In the genomic region with DNA sequence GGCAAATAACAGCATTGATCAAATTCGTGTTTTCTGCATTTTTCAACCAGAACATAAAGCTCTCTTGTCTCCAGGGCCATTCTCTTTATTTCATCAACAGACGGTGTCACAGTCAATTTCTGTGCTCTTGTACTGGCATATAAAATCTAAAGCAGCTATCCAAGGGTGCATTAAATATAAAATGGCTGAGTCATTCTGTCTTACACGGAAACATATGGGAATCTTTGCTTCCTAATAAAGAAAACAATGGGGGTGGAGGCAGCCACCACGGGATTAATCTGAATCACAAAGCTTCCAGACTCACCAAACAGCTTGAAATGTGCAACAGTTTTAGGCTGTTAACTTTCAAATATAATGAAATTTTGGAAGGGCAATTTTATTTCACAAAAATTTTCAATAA, we compare ENCODE assay signal across 15 cellular contexts.
DNase-seq lines count a peak whose midpoint lies in the region; ATAC-seq and TF ChIP-seq lines count a peak whose summit lies in the region.
"Had no signal": no experiment of that assay in that cellular context is flagged by ENCODE, and none has a peak within 500 bp of the region (broad histone marks: within the 10 kb centered on the region; RNA-seq: fewer than 3 reads in every experiment).

No MANE protein-coding gene starts in this region.

- no peaks in the 10 kb centered on the region for H3K36me3 Mint-ChIP-seq in brain
- no peaks in the 10 kb centered on the region for H3K36me3 Mint-ChIP-seq in CD4-positive, alpha-beta memory T cell
- H3K36me3 Mint-ChIP-seq: CD4-positive, CD25-positive, alpha-beta regulatory T cell; neural progenitor cell had no signal

- no peaks in the 10 kb centered on the region for H3K27me3 Mint-ChIP-seq in brain
- peaks cover 2% of the 10 kb centered on the region in 2 donors for H3K27me3 Mint-ChIP-seq in CD4-positive, alpha-beta memory T cell
- H3K27me3 Mint-ChIP-seq: activated T-helper 17 cell treated with anti-CD3 and anti-CD28 coated beads, Interleukin-2, amount 50 U/mL, for 72 hours had no signal

- DNase-seq in AG08396 (ENCODE audit: low spot score) (peak; percentile 12), HS-27A (ENCODE audit: low read depth) (peak; percentile 35), hepatic stellate cell (ENCODE audit: low spot score) (peak; percentile 45)
- no peak for DNase-seq in CD4-positive, alpha-beta memory T cell
- DNase-seq: CD4-positive, CD25-positive, alpha-beta regulatory T cell; KBM-7; left colon; NCI-H2081 treated with DMSO at 0.1 percent for 48 hours; T-helper 1 cell had no signal

- no peak overlapping the region for H3K4me3 Mint-ChIP-seq in brain
- no peak overlapping the region for H3K4me3 Mint-ChIP-seq in CD4-positive, alpha-beta memory T cell
- H3K4me3 Mint-ChIP-seq: activated T-helper 17 cell treated with anti-CD3 and anti-CD28 coated beads, Interleukin-2, amount 50 U/mL, for 72 hours; CD4-positive, CD25-positive, alpha-beta regulatory T cell; neural progenitor cell had no signal

- no peak overlapping the region for H3K27ac ChIP-seq in CD4-positive, alpha-beta memory T cell (ENCODE audit: low read depth, low read length)
- H3K27ac ChIP-seq: neural progenitor cell had no signal

- POLR2A ChIA-PET in CD4-positive, alpha-beta memory T cell (lab: Charles Lee; ENCODE audit: partially characterized antibody), result no interaction called here

- peaks cover 0 to 8% (median 4%) of the 10 kb centered on the region in 5 experiments for H3K9me3 Mint-ChIP-seq in brain
- no peaks in the 10 kb centered on the region for H3K9me3 Mint-ChIP-seq in CD4-positive, alpha-beta memory T cell
- H3K9me3 Mint-ChIP-seq: activated T-helper 17 cell treated with anti-CD3 and anti-CD28 coated beads, Interleukin-2, amount 50 U/mL, for 72 hours had no signal

- TF ChIP-seq CTCF in brain (conservative IDR thresholded peaks at IDR 0.05), result no peak

- H3K27ac Mint-ChIP-seq in brain, result peak overlapping the region in 3 of 5 experiments; percentile 7 to 29 (median 11)
- H3K27ac Mint-ChIP-seq in CD4-positive, alpha-beta memory T cell, result no peak overlapping the region
- H3K27ac Mint-ChIP-seq: activated T-helper 17 cell treated with anti-CD3 and anti-CD28 coated beads, Interleukin-2, amount 50 U/mL, for 72 hours; CD4-positive, CD25-positive, alpha-beta regulatory T cell; neural progenitor cell had no signal

- H3K36me3 ChIP-seq in CD4-positive, alpha-beta memory T cell (ENCODE audit: insufficient read depth, low read length), result no peaks in the 10 kb centered on the region
- H3K36me3 ChIP-seq: neural progenitor cell had no signal

- no peak overlapping the region for H3K4me3 ChIP-seq in CD4-positive, alpha-beta memory T cell (ENCODE audit: low read length in 2 of 2)
- H3K4me3 ChIP-seq: neural progenitor cell had no signal

- no peaks in the 10 kb centered on the region for H3K27me3 ChIP-seq in CD4-positive, alpha-beta memory T cell (ENCODE audit: insufficient read depth, low read length)
- H3K27me3 ChIP-seq: neural progenitor cell had no signal

- CTCF ChIA-PET in CD4-positive, alpha-beta memory T cell (lab: Charles Lee; ENCODE audit: partially characterized antibody), result no interaction called here

- peaks cover 7% of the 10 kb centered on the region for H3K4me1 ChIP-seq in CD4-positive, alpha-beta memory T cell (ENCODE audit: insufficient read depth, low read length)
- H3K4me1 ChIP-seq: neural progenitor cell had no signal

- intact Hi-C loops in CD4-positive, alpha-beta memory T cell (cut with micrococcal nuclease), result no loop called here

- H3K4me1 Mint-ChIP-seq in brain, result peaks cover 11% of the 10 kb centered on the region
- H3K4me1 Mint-ChIP-seq in CD4-positive, alpha-beta memory T cell, result peaks cover 10 to 23% (median 18%) of the 10 kb centered on the region in 4 donors

- no peaks in the 10 kb centered on the region for H3K9me3 ChIP-seq in CD4-positive, alpha-beta memory T cell (ENCODE audit: control insufficient read depth in 1 of 2, low read length in 2 of 2)

- ATAC-seq in GM21723 (IDR thresholded peaks at IDR 0.05; ENCODE audit: unreplicated experiment) (no peak), GM21717 (IDR thresholded peaks at IDR 0.05; ENCODE audit: unreplicated experiment) (no peak), GM21515 (IDR thresholded peaks at IDR 0.05; ENCODE audit: unreplicated experiment) (no peak)
- ATAC-seq: activated T-helper 17 cell treated with anti-CD3 and anti-CD28 coated beads, Interleukin-2, amount 50 U/mL, for 72 hours; left colon had no signal

Comparison
In these comparisons a context has a peak if more than half of its experiments do, and no peak if none do; other contexts are left out.
1. DNase-seq: peak in AG08396 (single experiment), HS-27A (single experiment) and hepatic stellate cell (single experiment); none in CD4-positive, alpha-beta memory T cell (0 of 5).
2. H3K27ac Mint-ChIP-seq: peak in brain (3 of 5); none in CD4-positive, alpha-beta memory T cell (0 of 7).